Comparison of ENCODE assay signal across 37 cellular contexts in genomic region chr2:15693382-15693781, GRCh38.
"Had no signal": no experiment of that assay in that cellular context is flagged by ENCODE, and none has a peak within 500 bp of the region (broad histone marks: within the 10 kb centered on the region; RNA-seq: fewer than 3 reads in every experiment).

No MANE protein-coding gene starts in this region.

- DNase-seq: activated B cell treated with CpG ODN at 0.5 μM for 24 hours; activated CD4-positive, alpha-beta memory T cell treated with anti-CD3 and anti-CD28 coated beads for 36 hours; activated CD4-positive, alpha-beta T cell treated with anti-CD3 and anti-CD28 coated beads for 4 hours; activated CD4-positive, alpha-beta T cell treated with anti-CD3 and anti-CD28 coated beads, Interleukin-2, amount 10 ng/mL, durations not matched to agents 24 days and 14 days; activated CD4-positive, alpha-beta T cell treated with anti-CD3 and anti-CD28 coated beads, Interleukin-2, amount 50 U/mL, for 1 hour; activated CD4-positive, alpha-beta T cell treated with anti-CD3 and anti-CD28 coated beads, Interleukin-2, amount 50 U/mL, for 4 hours; activated CD4-positive, CD25-positive, alpha-beta regulatory T cell treated with anti-CD3 and anti-CD28 coated beads, Interleukin-2, amount 50 U/mL, for 72 hours; activated CD8-positive, alpha-beta memory T cell treated with anti-CD3 and anti-CD28 coated beads, Interleukin-2, amount 50 U/mL, for 4 hours; activated CD8-positive, alpha-beta T cell treated with anti-CD3 and anti-CD28 coated beads for 36 hours; activated effector memory CD4-positive, alpha-beta T cell treated with anti-CD3 and anti-CD28 coated beads, Interleukin-2, amount 50 U/mL, for 16 hours; activated gamma-delta T cell treated with Interleukin-2 at 50 U/mL for 16 hours; activated naive CD4-positive, alpha-beta T cell; activated naive CD4-positive, alpha-beta T cell treated with anti-CD3 and anti-CD28 coated beads for 36 hours; activated naive CD4-positive, alpha-beta T cell treated with anti-CD3 and anti-CD28 coated beads, Interleukin-2, amount 50 U/mL, for 16 hours; activated naive CD8-positive, alpha-beta T cell treated with anti-CD3 and anti-CD28 coated beads for 36 hours; activated T-cell treated with anti-CD3 and anti-CD28 coated beads for 4 hours; activated T-cell treated with anti-CD3 and anti-CD28 coated beads, Interleukin-2, amount 50 U/mL, for 1 hour; activated T-cell treated with anti-CD3 and anti-CD28 coated beads, Interleukin-2, amount 50 U/mL, for 4 hours; activated T-cell treated with anti-CD3 and anti-CD28 coated beads, Interleukin-2, amount 50 U/mL, for 72 hours; adrenal gland; amygdala; anterior cingulate cortex; caudate nucleus; cerebellar nuclear complex; T-helper 1 cell; T-helper 2 cell; T-helper 9 cell had no signal

- H3K27ac ChIP-seq: adrenal gland, ascending aorta, cardiac muscle cell, VCaP had no signal

- H3K9me3 Mint-ChIP-seq: activated B cell treated with CpG ODN at 0.5 μM for 24 hours; activated CD4-positive, alpha-beta memory T cell treated with anti-CD3 and anti-CD28 coated beads for 36 hours; activated CD4-positive, alpha-beta T cell treated with anti-CD3 and anti-CD28 coated beads, Interleukin-2, amount 10 ng/mL, durations not matched to agents 24 days and 14 days; activated CD8-positive, alpha-beta T cell treated with anti-CD3 and anti-CD28 coated beads for 36 hours; activated naive CD4-positive, alpha-beta T cell treated with anti-CD3 and anti-CD28 coated beads for 36 hours; activated naive CD4-positive, alpha-beta T cell treated with anti-CD3 and anti-CD28 coated beads, Interleukin-2, amount 50 U/mL, for 72 hours; activated naive CD8-positive, alpha-beta T cell treated with anti-CD3 and anti-CD28 coated beads for 36 hours; activated T-cell treated with anti-CD3 and anti-CD28 coated beads, Interleukin-2, amount 50 U/mL, for 4 hours; activated T-cell treated with anti-CD3 and anti-CD28 coated beads, Interleukin-2, amount 50 U/mL, for 72 hours; activated T-helper 1 cell treated with anti-CD3 and anti-CD28 coated beads, Interleukin-12 subunit alpha, Interleukin-12 subunit beta, Interleukin-2, Interleukin-4 antibody, amounts not matched to agents 30 ng/mL and 10 ng/mL and 1 ng/mL, durations not matched to agents 14 hours and 24 hours and 36 hours; activated T-helper 17 cell treated with anti-CD3 and anti-CD28 coated beads, Interleukin-2, amount 50 U/mL, for 72 hours; central memory CD8-positive, alpha-beta T cell; T-helper 1 cell treated with Interleukin-12 subunit alpha and Interleukin-12 subunit beta and Interleukin-4 antibody, amounts not matched to agents 30 μg/mL and 1 μg/mL, for 36 hours; T-helper 2 cell treated with Interferon-gamma antibody and Interleukin-4, amounts not matched to agents 5 μg/mL and 100 μg/mL, for 36 hours had no signal

- H3K36me3 ChIP-seq: adrenal gland, ascending aorta, cardiac muscle cell had no signal

- H3K4me3 Mint-ChIP-seq: activated B cell treated with CpG ODN at 0.5 μM for 24 hours; activated CD4-positive, alpha-beta memory T cell treated with anti-CD3 and anti-CD28 coated beads for 36 hours; activated CD4-positive, alpha-beta T cell treated with anti-CD3 and anti-CD28 coated beads, Interleukin-2, amount 10 ng/mL, durations not matched to agents 24 days and 14 days; activated CD8-positive, alpha-beta T cell treated with anti-CD3 and anti-CD28 coated beads for 36 hours; activated naive CD4-positive, alpha-beta T cell treated with anti-CD3 and anti-CD28 coated beads for 36 hours; activated naive CD8-positive, alpha-beta T cell treated with anti-CD3 and anti-CD28 coated beads for 36 hours; activated T-cell treated with anti-CD3 and anti-CD28 coated beads, Interleukin-2, amount 50 U/mL, for 4 hours; activated T-cell treated with anti-CD3 and anti-CD28 coated beads, Interleukin-2, amount 50 U/mL, for 72 hours; activated T-helper 1 cell treated with anti-CD3 and anti-CD28 coated beads, Interleukin-12 subunit alpha, Interleukin-12 subunit beta, Interleukin-2, Interleukin-4 antibody, amounts not matched to agents 30 ng/mL and 10 ng/mL and 1 ng/mL, durations not matched to agents 14 hours and 24 hours and 36 hours; activated T-helper 17 cell treated with anti-CD3 and anti-CD28 coated beads, Interleukin-2, amount 50 U/mL, for 72 hours; brain; central memory CD8-positive, alpha-beta T cell; T-helper 1 cell treated with Interleukin-12 subunit alpha and Interleukin-12 subunit beta and Interleukin-4 antibody, amounts not matched to agents 30 μg/mL and 1 μg/mL, for 36 hours; T-helper 2 cell treated with Interferon-gamma antibody and Interleukin-4, amounts not matched to agents 5 μg/mL and 100 μg/mL, for 36 hours had no signal

- H3K27ac Mint-ChIP-seq: activated B cell treated with CpG ODN at 0.5 μM for 24 hours; activated CD4-positive, alpha-beta memory T cell treated with anti-CD3 and anti-CD28 coated beads for 36 hours; activated CD4-positive, alpha-beta T cell treated with anti-CD3 and anti-CD28 coated beads, Interleukin-2, amount 10 ng/mL, durations not matched to agents 24 days and 14 days; activated CD8-positive, alpha-beta T cell treated with anti-CD3 and anti-CD28 coated beads for 36 hours; activated naive CD4-positive, alpha-beta T cell treated with anti-CD3 and anti-CD28 coated beads for 36 hours; activated naive CD4-positive, alpha-beta T cell treated with anti-CD3 and anti-CD28 coated beads, Interleukin-2, amount 50 U/mL, for 72 hours; activated naive CD8-positive, alpha-beta T cell treated with anti-CD3 and anti-CD28 coated beads for 36 hours; activated T-cell treated with anti-CD3 and anti-CD28 coated beads, Interleukin-2, amount 50 U/mL, for 72 hours; activated T-helper 1 cell treated with anti-CD3 and anti-CD28 coated beads, Interleukin-12 subunit alpha, Interleukin-12 subunit beta, Interleukin-2, Interleukin-4 antibody, amounts not matched to agents 30 ng/mL and 10 ng/mL and 1 ng/mL, durations not matched to agents 14 hours and 24 hours and 36 hours; activated T-helper 17 cell treated with anti-CD3 and anti-CD28 coated beads, Interleukin-2, amount 50 U/mL, for 72 hours; T-helper 1 cell treated with Interleukin-12 subunit alpha and Interleukin-12 subunit beta and Interleukin-4 antibody, amounts not matched to agents 30 μg/mL and 1 μg/mL, for 36 hours; T-helper 2 cell treated with Interferon-gamma antibody and Interleukin-4, amounts not matched to agents 5 μg/mL and 100 μg/mL, for 36 hours had no signal

- H3K4me1 Mint-ChIP-seq: activated B cell treated with CpG ODN at 0.5 μM for 24 hours; activated CD4-positive, alpha-beta T cell treated with anti-CD3 and anti-CD28 coated beads, Interleukin-2, amount 10 ng/mL, durations not matched to agents 24 days and 14 days; activated naive CD8-positive, alpha-beta T cell treated with anti-CD3 and anti-CD28 coated beads for 36 hours; activated T-helper 17 cell treated with anti-CD3 and anti-CD28 coated beads, Interleukin-2, amount 50 U/mL, for 72 hours; central memory CD8-positive, alpha-beta T cell had no signal

- H3K36me3 Mint-ChIP-seq: activated CD4-positive, alpha-beta memory T cell treated with anti-CD3 and anti-CD28 coated beads for 36 hours; activated naive CD4-positive, alpha-beta T cell treated with anti-CD3 and anti-CD28 coated beads, Interleukin-2, amount 50 U/mL, for 72 hours; activated naive CD8-positive, alpha-beta T cell treated with anti-CD3 and anti-CD28 coated beads for 36 hours; brain had no signal

- H3K4me1 ChIP-seq: adrenal gland, ascending aorta had no signal

- H3K9me3 ChIP-seq: adrenal gland, ascending aorta had no signal

- H3K4me3 ChIP-seq: adrenal gland, ascending aorta, cardiac muscle cell had no signal

- H3K27me3 ChIP-seq: adrenal gland, ascending aorta, cardiac muscle cell had no signal

- ATAC-seq: activated CD8-positive, alpha-beta T cell treated with anti-CD3 and anti-CD28 coated beads for 36 hours; activated naive CD4-positive, alpha-beta T cell treated with anti-CD3 and anti-CD28 coated beads, Interleukin-2, amount 50 U/mL, for 72 hours; activated T-cell treated with anti-CD3 and anti-CD28 coated beads, Interleukin-2, amount 50 U/mL, for 4 hours; activated T-cell treated with anti-CD3 and anti-CD28 coated beads, Interleukin-2, amount 50 U/mL, for 72 hours; activated T-helper 17 cell treated with anti-CD3 and anti-CD28 coated beads, Interleukin-2, amount 50 U/mL, for 72 hours had no signal

- H3K27me3 Mint-ChIP-seq: activated B cell treated with CpG ODN at 0.5 μM for 24 hours; activated CD4-positive, alpha-beta memory T cell treated with anti-CD3 and anti-CD28 coated beads for 36 hours; activated CD4-positive, alpha-beta T cell treated with anti-CD3 and anti-CD28 coated beads, Interleukin-2, amount 10 ng/mL, durations not matched to agents 24 days and 14 days had no signal
